Comparison of ENCODE assay signal across 8 cellular contexts in the genomic region with DNA sequence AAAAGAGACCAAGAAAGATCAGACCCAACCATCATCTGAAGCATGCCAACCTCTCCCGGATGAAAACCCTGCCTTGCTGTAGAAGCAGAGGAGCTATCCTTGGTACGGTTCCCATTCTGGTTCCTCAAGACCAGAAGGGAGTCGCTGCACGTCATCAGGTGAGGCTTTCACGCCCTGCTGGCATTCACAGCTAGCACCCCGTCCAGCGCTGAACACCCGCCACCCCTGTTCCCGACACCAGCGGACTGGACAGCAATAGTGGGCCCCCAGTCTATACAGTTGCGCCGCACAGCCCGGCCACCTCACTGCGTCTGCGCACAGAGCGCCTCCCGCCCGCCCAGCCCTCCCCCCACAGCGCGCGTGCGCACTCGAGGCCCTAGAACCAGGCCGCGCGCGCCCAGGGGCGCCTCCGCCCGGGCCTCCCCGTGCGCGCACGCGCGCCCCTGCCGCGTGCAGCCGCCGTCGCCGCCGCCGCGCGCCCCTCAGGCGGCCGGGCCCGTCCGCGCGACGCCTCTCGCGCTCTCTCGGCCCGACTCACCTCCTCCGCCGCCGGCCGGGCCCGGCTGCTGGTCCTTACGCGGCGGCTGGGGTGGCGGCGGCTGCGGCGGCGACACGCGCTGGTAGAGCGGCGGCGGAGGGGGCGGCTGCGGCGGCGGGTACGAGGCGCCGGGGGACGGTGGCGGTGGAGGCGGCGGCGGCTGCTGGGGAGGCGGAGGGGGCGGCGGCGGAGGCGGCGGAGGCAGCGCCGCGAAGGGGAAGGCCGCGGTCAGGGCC. TPM values are rescaled to one million over a fixed set of nuclear protein-coding genes. Genes with fewer than 3 reads are reported as not detected.
A peak's percentile ranks its signal among the peaks of the same experiment; 100 is the strongest.
DNase-seq lines count a peak whose midpoint lies in the region; ATAC-seq lines count a peak whose summit lies in the region.

No MANE protein-coding gene starts in this region.

- no peaks in the 10 kb centered on the region for H3K27me3 Mint-ChIP-seq in activated CD8-positive, alpha-beta T cell treated with anti-CD3 and anti-CD28 coated beads, Interleukin-2, amount 10 ng/mL, durations not matched to agents 7 days and 5 days (ENCODE audit: low read depth)

- CTCF ChIA-PET in activated CD8-positive, alpha-beta T cell treated with anti-CD3 and anti-CD28 coated beads, Interleukin-2, amount 10 ng/mL, durations not matched to agents 7 days and 5 days (lab: Charles Lee) = interaction anchor here (0.8 to 12.2 kb wide), 5 partner anchors 9 to 110 kb away, joined by 3 to 149 read pairs (median 20); a partner anchor contains a TSS

- H3K9me3 ChIP-seq in ES-I3 (ENCODE audit: control insufficient read depth, insufficient read depth, low read length) = no peaks in the 10 kb centered on the region

- H3K27ac Mint-ChIP-seq in activated CD8-positive, alpha-beta T cell treated with anti-CD3 and anti-CD28 coated beads, Interleukin-2, amount 10 ng/mL, durations not matched to agents 7 days and 5 days = peak overlapping the region; percentile 90

- peak overlapping the region; percentile 84 for H3K9ac ChIP-seq in ES-I3 (ENCODE audit: low read depth, low read length)

- peak overlapping the region; percentile 89 for H3K4me3 Mint-ChIP-seq in activated CD8-positive, alpha-beta T cell treated with anti-CD3 and anti-CD28 coated beads, Interleukin-2, amount 10 ng/mL, durations not matched to agents 7 days and 5 days

- POLR2A ChIA-PET in activated CD8-positive, alpha-beta T cell treated with anti-CD3 and anti-CD28 coated beads, Interleukin-2, amount 10 ng/mL, durations not matched to agents 7 days and 5 days (lab: Charles Lee) = interaction anchor here (0.7 to 4.0 kb wide), 8 partner anchors 8 to 89 kb away, joined by 3 to 27 read pairs (median 5); a partner anchor contains a TSS

- no peaks in the 10 kb centered on the region for H3K9me3 Mint-ChIP-seq in activated CD8-positive, alpha-beta T cell treated with anti-CD3 and anti-CD28 coated beads, Interleukin-2, amount 10 ng/mL, durations not matched to agents 7 days and 5 days (ENCODE audit: insufficient read depth)

- no peaks in the 10 kb centered on the region; the same call in 1 of the 2 replicates for H3K4me1 ChIP-seq in ES-I3 (ENCODE audit: insufficient read depth, low read length)

- ATAC-seq in HG02885 (IDR thresholded peaks at IDR 0.05; ENCODE audit: poor library complexity, unreplicated experiment) (peak; percentile 29), GM21447 (IDR thresholded peaks at IDR 0.05; ENCODE audit: unreplicated experiment) (no peak)
- ATAC-seq in activated CD8-positive, alpha-beta T cell treated with anti-CD3 and anti-CD28 coated beads, Interleukin-2, amount 10 ng/mL, durations not matched to agents 7 days and 5 days = peak; percentile 7

- H3K36me3 Mint-ChIP-seq in activated CD8-positive, alpha-beta T cell treated with anti-CD3 and anti-CD28 coated beads, Interleukin-2, amount 10 ng/mL, durations not matched to agents 7 days and 5 days (ENCODE audit: low read depth) = peaks cover 54% of the 10 kb centered on the region

- H3K36me3 ChIP-seq in ES-I3 (ENCODE audit: insufficient read depth, low read length) = peaks cover 37% of the 10 kb centered on the region

- peaks cover 68% of the 10 kb centered on the region for H3K4me1 Mint-ChIP-seq in activated CD8-positive, alpha-beta T cell treated with anti-CD3 and anti-CD28 coated beads, Interleukin-2, amount 10 ng/mL, durations not matched to agents 7 days and 5 days (ENCODE audit: low read depth)

- DNase-seq in NCI-H510A treated with DMSO at 0.1 percent for 48 hours (lab: John Stamatoyannopoulos, UW) = peak; percentile 44
- DNase-seq in activated CD8-positive, alpha-beta T cell treated with anti-CD3 and anti-CD28 coated beads, Interleukin-2, amount 10 ng/mL, durations not matched to agents 7 days and 5 days = peak; percentile 85
- peak; percentile 72 for DNase-seq in effector CD4-positive, alpha-beta T cell
- DNase-seq in lung microvascular endothelial cell (ENCODE audit: low read depth in 2 of 2) = peak; percentile 84 to 90
- DNase-seq in stimulated activated CD4-positive, alpha-beta T cell treated with anti-CD3 and anti-CD28 coated beads, TNF-alpha, amount 100 ng/mL, for 1 hour (ENCODE audit: low read depth in 3 of 3, low spot score in 1 of 3) = peak; percentile 47 to 72 (median 69)

RNA-seq across cellular contexts. Expression of a gene that starts 0.7 kb away (rescaled TPM):
- total RNA-seq in activated CD8-positive, alpha-beta T cell treated with anti-CD3 and anti-CD28 coated beads, Interleukin-2, amount 10 ng/mL, durations not matched to agents 7 days and 5 days = 100 to 1,000 TPM; 421 to 423 TPM
- 43.6 and 63.7 TPM in 2 replicates for total RNA-seq in lung microvascular endothelial cell

RNA-seq across cellular contexts. Expression of a gene that starts 17.9 kb away (rescaled TPM):
- total RNA-seq in activated CD8-positive, alpha-beta T cell treated with anti-CD3 and anti-CD28 coated beads, Interleukin-2, amount 10 ng/mL, durations not matched to agents 7 days and 5 days = 1 to 10 TPM; 2.9 to 4.7 TPM
- total RNA-seq in lung microvascular endothelial cell = under 0.01 and 0.20 TPM in 2 replicates

RNA-seq across cellular contexts. Expression of a gene that starts 25.4 kb away (rescaled TPM):
- total RNA-seq in activated CD8-positive, alpha-beta T cell treated with anti-CD3 and anti-CD28 coated beads, Interleukin-2, amount 10 ng/mL, durations not matched to agents 7 days and 5 days = 10 to 100 TPM; 84.2 to 90.2 TPM
- 34.9 and 51.0 TPM in 2 replicates for total RNA-seq in lung microvascular endothelial cell

RNA-seq across cellular contexts. Expression of a gene that starts 32.7 kb away (rescaled TPM):
- 10 to 100 TPM; 32.9 to 34.0 TPM for total RNA-seq in activated CD8-positive, alpha-beta T cell treated with anti-CD3 and anti-CD28 coated beads, Interleukin-2, amount 10 ng/mL, durations not matched to agents 7 days and 5 days
- total RNA-seq in lung microvascular endothelial cell = 10.5 and 12.5 TPM in 2 replicates

RNA-seq across cellular contexts. Expression of a gene that starts 33.7 kb away (rescaled TPM):
- total RNA-seq in activated CD8-positive, alpha-beta T cell treated with anti-CD3 and anti-CD28 coated beads, Interleukin-2, amount 10 ng/mL, durations not matched to agents 7 days and 5 days = 100 to 1,000 TPM; 101 to 115 TPM
- total RNA-seq in lung microvascular endothelial cell = 1.3 and 4.4 TPM in 2 replicates
